In genomic region chr3:172034786-172035685, GRCh38 we compare ENCODE assay signal across 9 cellular contexts. TPM values are rescaled to one million over a fixed set of nuclear protein-coding genes. Genes with fewer than 3 reads are reported as not detected.
DNase-seq lines count a peak whose midpoint lies in the region; ATAC-seq, FAIRE-seq and TF ChIP-seq lines count a peak whose summit lies in the region.
"Had no signal": no experiment of that assay in that cellular context is flagged by ENCODE, and none has a peak within 500 bp of the region (broad histone marks: within the 10 kb centered on the region; RNA-seq: fewer than 3 reads in every experiment).

No MANE protein-coding gene starts in this region.

- in situ Hi-C loops in IMR-90 (cut with MboI; ENCODE audit: low sequenced_read_pairs) (no loop called here), astrocyte of the cerebellum (cut with HindIII; ENCODE audit: low sequenced_read_pairs) (no loop called here), HepG2 (cut with HindIII; ENCODE audit: extremely low pct_ligation_motif_present, low pct_unique_long_range_greater_than_20kb) (loop anchor here (10.0 kb wide), 1 partner anchor 190 kb away; the partner anchor contains the start of gene TMEM212)

- no peak overlapping the region for H2BK5ac ChIP-seq in IMR-90 (ENCODE audit: low read depth, low read length, poor library complexity, severe bottlenecking)

- H3K9ac ChIP-seq in IMR-90 (ENCODE audit: low read depth, low read length) (no peak overlapping the region), HepG2 (ENCODE audit: insufficient read depth, low read depth, low read length) (no peak overlapping the region)

- H3K4me2 ChIP-seq in IMR-90 (ENCODE audit: low read depth, low read length) (no peak overlapping the region), HepG2 (ENCODE audit: low read depth, low read length) (no peak overlapping the region)

- TF ChIP-seq EP300 in HepG2 (IDR thresholded peaks at IDR 0.05; ENCODE audit: low read depth in 2 of 2, low read length in 2 of 2) (no peak), HepG2 (CRISPR knock-in tag; IDR thresholded peaks at IDR 0.05; ENCODE audit: borderline replicate concordance) (no peak)

- H2BK120ac ChIP-seq in IMR-90 (ENCODE audit: low read depth, low read length), result no peak overlapping the region

- H3K27ac ChIP-seq in IMR-90 (ENCODE audit: insufficient read depth, low read length) (no peak overlapping the region), HepG2 (ENCODE audit: extremely low read length, insufficient read depth, low read length) (no peak overlapping the region)

- 0 out of 4 replicates have a peak overlapping the region, but pooled peaks of 1 of the 2 experiments have one; percentile 36 for H4K8ac ChIP-seq in IMR-90 (ENCODE audit: low read depth in 2 of 2, low read length in 2 of 2)

- intact Hi-C loops in IMR-90 (cut with micrococcal nuclease) (no loop called here), HepG2 (cut with micrococcal nuclease; ENCODE audit: unreplicated experiment) (loop anchor here (5.0 kb wide), 1 partner anchor 98 kb away; no protein-coding TSS in a partner anchor)

- H3K18ac ChIP-seq in IMR-90 (ENCODE audit: low read depth, low read length), result no peak overlapping the region

- H4K20me1 ChIP-seq in IMR-90 (ENCODE audit: insufficient read depth, low read length), result no peaks in the 10 kb centered on the region
- no peaks in the 10 kb centered on the region for H4K20me1 ChIP-seq in HepG2 (ENCODE audit: insufficient read depth, low read length)

- H3K4me3 ChIP-seq in IMR-90 (ENCODE audit: insufficient read depth, low read depth, low read length) (no peak overlapping the region), astrocyte of the cerebellum (ENCODE audit: low read depth, low read length) (no peak overlapping the region), HepG2 (replicated peaks in 1 of 3; ENCODE audit: insufficient read depth in 1 of 3, low read depth in 2 of 3, low read length in 3 of 3) (no peak overlapping the region)

- POLR2A ChIA-PET in IMR-90 (lab: Charles Lee; ENCODE audit: unreplicated experiment) (interaction anchor here (0.6 kb wide), 1 partner anchor 472 kb away, joined by 3 read pairs; no protein-coding TSS in a partner anchor), HepG2 (lab: Yijun Ruan, JAX) (interaction anchor here (1.0 kb wide), 1 partner anchor 144 kb away, joined by 4 read pairs; no protein-coding TSS in a partner anchor)

- TF ChIP-seq CTCF in IMR-90 (conservative IDR thresholded peaks at IDR 0.05; ENCODE audit: low read depth, low read length) (peak; percentile 45), astrocyte of the cerebellum (IDR thresholded peaks at IDR 0.05; ENCODE audit: low read depth, low read length, missing control alignments) (peak; percentile 41), HepG2 (CRISPR knock-in tag; IDR thresholded peaks at IDR 0.05) (peak; percentile 34; the same call in 1 of the 2 replicates)

- no peak overlapping the region for H3K23ac ChIP-seq in IMR-90 (ENCODE audit: low read depth, low read length)

- H3K56ac ChIP-seq in IMR-90 (ENCODE audit: extremely low read depth, insufficient read depth, low read length), result no peak overlapping the region

- peaks cover 3% of the 10 kb centered on the region for H3K9me3 ChIP-seq in IMR-90 (ENCODE audit: control insufficient read depth, insufficient read depth, low read length)
- H3K9me3 ChIP-seq in HepG2 (ENCODE audit: low read length), result no peaks in the 10 kb centered on the region

- H2AK9ac ChIP-seq in IMR-90 (replicated peaks; ENCODE audit: low read depth, low read length, poor library complexity), result no peak overlapping the region

- peaks cover 25% of the 10 kb centered on the region for H3K79me2 ChIP-seq in HepG2 (ENCODE audit: insufficient read depth, low read length)

- no peaks in the 10 kb centered on the region for H3K36me3 ChIP-seq in IMR-90 (ENCODE audit: control insufficient read depth, insufficient read depth, low read length)
- H3K36me3 ChIP-seq in HepG2 (replicated peaks in 1 of 2; ENCODE audit: control insufficient read depth in 1 of 2, insufficient read depth in 2 of 2, low read length in 2 of 2), result no peaks in the 10 kb centered on the region

- H3K4me1 ChIP-seq in IMR-90 (ENCODE audit: control insufficient read depth, insufficient read depth, low read length) (no peaks in the 10 kb centered on the region), HepG2 (ENCODE audit: insufficient read depth, low read length) (peaks cover 71% of the 10 kb centered on the region)

- 0 out of 4 replicates have a peak, but pooled peaks cover 0 to 4% of the 10 kb centered on the region in 2 experiments for H3K79me1 ChIP-seq in IMR-90 (ENCODE audit: low read depth in 1 of 2, low read length in 2 of 2)

- H2BK20ac ChIP-seq in IMR-90 (ENCODE audit: low read depth, low read length), result no peak overlapping the region

- TF ChIP-seq POLR2A in IMR-90 (IDR thresholded peaks at IDR 0.05; ENCODE audit: low read depth, low read length), result no peak
- TF ChIP-seq POLR2A in HepG2 (IDR thresholded peaks at IDR 0.05; ENCODE audit: insufficient read depth in 1 of 2, low read depth in 2 of 2, low read length in 2 of 2), result no peak
- no peak for TF ChIP-seq POLR2A in GM12891 (IDR thresholded peaks at IDR 0.05; ENCODE audit: low read depth, low read length)

- no peaks in the 10 kb centered on the region for H3K27me3 ChIP-seq in IMR-90 (ENCODE audit: control insufficient read depth, insufficient read depth, low read length)
- H3K27me3 ChIP-seq in HepG2 (ENCODE audit: control insufficient read depth in 1 of 2, insufficient read depth in 2 of 2, low read length in 2 of 2), result no peaks in the 10 kb centered on the region

- peak; percentile 15 to 42 for DNase-seq in NCI-H446 (lab: John Stamatoyannopoulos, UW)
- DNase-seq in NCI-H446 treated with DMSO at 0.1 percent for 48 hours (lab: John Stamatoyannopoulos, UW), result no peak
- DNase-seq in IMR-90, result peak; percentile 33
- no peak for DNase-seq in astrocyte of the cerebellum (ENCODE audit: low read depth)
- DNase-seq in HepG2 (ENCODE audit: low spot score), result no peak
- no peak for DNase-seq in GM12891 (ENCODE audit: insufficient read length, low spot score)

- ATAC-seq in IMR-90 (ENCODE audit: low read depth) (no peak), HepG2 (no peak), GM21526 (IDR thresholded peaks at IDR 0.05; ENCODE audit: low FRiP score, unreplicated experiment) (no peak), GM21515 (IDR thresholded peaks at IDR 0.05; ENCODE audit: unreplicated experiment) (no peak)

- no peak overlapping the region for H3K14ac ChIP-seq in IMR-90 (replicated peaks; ENCODE audit: low read depth, low read length)

- CTCF ChIA-PET in IMR-90 (lab: Yijun Ruan, JAX), result interaction anchor here (0.5 to 2.0 kb wide), 6 partner anchors 17 to 1089 kb away, joined by 3 to 5 read pairs (median 3); no protein-coding TSS in a partner anchor
- CTCF ChIA-PET in HepG2 (lab: Yijun Ruan, JAX; ENCODE audit: low intra/inter-chr PET ratio, low total read pairs), result no interaction called here

- H3K9me1 ChIP-seq in IMR-90 (ENCODE audit: insufficient read depth, low read length), result no peaks in the 10 kb centered on the region

- WGBS in IMR-90 (ENCODE audit: extremely low coverage in 2 of 2, insufficient read length in 1 of 2), 2 experiments, result 71% methylated on average over 3 of the region's 9 CpGs; no CpG with 5 or more reads in 1 of the 2 experiments
- 85% methylated on average over 8 of the region's 9 CpGs for WGBS in HepG2 (ENCODE audit: low lambda C conversion rate)

- BruUV-seq in IMR-90 (replicated peaks; lab: Mats Ljungman, UMichigan), result no TSS peak
- no TSS peak for BruUV-seq in HepG2 (replicated peaks; lab: Mats Ljungman, UMichigan)

- no peak overlapping the region for H2BK15ac ChIP-seq in IMR-90 (ENCODE audit: low read depth, low read length)

- H4K91ac ChIP-seq in IMR-90 (ENCODE audit: insufficient read depth, low read depth, low read length), result no peak overlapping the region

- no peak overlapping the region for H4K5ac ChIP-seq in IMR-90 (ENCODE audit: low read depth, low read length)

- no peak overlapping the region for H2AK5ac ChIP-seq in IMR-90 (ENCODE audit: low read depth, low read length)

- H2AFZ ChIP-seq in IMR-90 (replicated peaks; ENCODE audit: low read length, poor library complexity) (no peak overlapping the region), HepG2 (ENCODE audit: low read length) (no peak overlapping the region)

- FAIRE-seq in HepG2 (lab: Jason Lieb, UNC), result no peak
- FAIRE-seq in GM12891 (lab: Jason Lieb, UNC), result no peak
- FAIRE-seq: G401.6 had no signal

- no peak overlapping the region for H3K4ac ChIP-seq in IMR-90 (ENCODE audit: low read depth, low read length)

- TF ChIP-seq RAD21 in IMR-90 (IDR thresholded peaks at IDR 0.05; ENCODE audit: low read length) (peak; percentile 49), HepG2 (CRISPR knock-in tag; IDR thresholded peaks at IDR 0.05) (no peak)

- dilution Hi-C loops in IMR-90 (cut with HindIII; ENCODE audit: low sequenced_read_pairs, unreplicated experiment), result no loop called here

RNA-seq across cellular contexts. Expression of gene FNDC3B, which starts 4.3 kb away (rescaled TPM):
- 128 and 150 TPM in 2 replicates for total RNA-seq in IMR-90 (2012; rRNA removed)
- polyA plus RNA-seq in IMR-90 (2012; rRNA removed), result 22.0 and 23.9 TPM in 2 replicates
- 10.0 and 11.3 TPM in 2 replicates for polyA plus RNA-seq in IMR-90 (2012; cell fraction: cytosol; rRNA removed)
- 7.1 and 33.5 TPM in 2 replicates for polyA plus RNA-seq in IMR-90 (2012; cell fraction: nucleus; rRNA removed; ENCODE audit: low replicate concordance)
- total RNA-seq in HepG2 (2016; rRNA removed; fragmentation: Illumina TruSeq; extraction: Trizol), result 103 and 110 TPM in 2 replicates
- total RNA-seq in HepG2 (2016; cell fraction: cytosol; rRNA removed; fragmentation: Illumina TruSeq; extraction: Trizol; ENCODE audit: low read depth), result 133 and 147 TPM in 2 replicates
- total RNA-seq in HepG2 (2016; cell fraction: insoluble cytoplasmic fraction; rRNA removed; fragmentation: Illumina TruSeq; extraction: Trizol), result 93.9 TPM in 2 replicates
- total RNA-seq in HepG2 (2016; cell fraction: membrane; rRNA removed; fragmentation: Illumina TruSeq; extraction: Trizol), result 73.4 and 76.7 TPM in 2 replicates
- total RNA-seq in HepG2 (2016; cell fraction: nucleus; rRNA removed; fragmentation: Illumina TruSeq; extraction: Trizol), result 222 and 239 TPM in 2 replicates
- 74.8 and 82.8 TPM in 2 replicates for polyA plus RNA-seq in HepG2 (2011; rRNA removed)
- polyA plus RNA-seq in HepG2 (2011; cell fraction: cytosol; rRNA removed), result 26.6 and 44.0 TPM in 2 replicates
- 159 and 177 TPM in 2 replicates for polyA plus RNA-seq in HepG2 (2011; cell fraction: nucleus; rRNA removed)
- 100 and 116 TPM in 2 replicates for polyA plus RNA-seq in HepG2 (2012)
- polyA plus RNA-seq in HepG2 (2016; cell fraction: cytosol; fragmentation: Illumina TruSeq; extraction: Trizol; ENCODE audit: low read depth), result 18.9 and 23.3 TPM in 2 replicates
- 71.0 and 74.2 TPM in 2 replicates for polyA plus RNA-seq in HepG2 (2016; cell fraction: insoluble cytoplasmic fraction; fragmentation: Illumina TruSeq; extraction: Trizol; ENCODE audit: low read depth)
- polyA plus RNA-seq in HepG2 (2016; cell fraction: membrane; fragmentation: Illumina TruSeq; extraction: Trizol; ENCODE audit: low read depth), result 23.8 and 25.2 TPM in 2 replicates
- polyA plus RNA-seq in HepG2 (2016; cell fraction: nucleus; fragmentation: Illumina TruSeq; extraction: Trizol; ENCODE audit: insufficient read depth, low read depth), result 67.2 and 72.5 TPM in 2 replicates
- polyA minus RNA-seq in HepG2 (2011; rRNA and poly(A)+ RNA removed; ENCODE audit: low replicate concordance), result 83.1 and 705 TPM in 2 replicates
- 129 and 146 TPM in 2 replicates for polyA minus RNA-seq in HepG2 (2011; cell fraction: cytosol; rRNA and poly(A)+ RNA removed)
- 1,231 and 1,245 TPM in 2 replicates for polyA minus RNA-seq in HepG2 (2011; cell fraction: nucleus; rRNA and poly(A)+ RNA removed)
- 3.1 TPM for polyA plus RNA-seq in GM12891 (2012; ENCODE audit: low read depth, missing spikeins)

Comparison
In these comparisons a context has a peak if more than half of its experiments do, and no peak if none do; other contexts are left out.
1. DNase-seq: peak in NCI-H446 (2 of 2) and IMR-90 (single experiment); none in NCI-H446 treated with DMSO at 0.1 percent for 48 hours (single experiment), astrocyte of the cerebellum (single experiment), HepG2 (single experiment) and GM12891 (single experiment).
2. Peak in every context shown above with its lines, with median percentiles within 50 percentile points of each other: CTCF ChIP-seq.